In the genomic region with DNA sequence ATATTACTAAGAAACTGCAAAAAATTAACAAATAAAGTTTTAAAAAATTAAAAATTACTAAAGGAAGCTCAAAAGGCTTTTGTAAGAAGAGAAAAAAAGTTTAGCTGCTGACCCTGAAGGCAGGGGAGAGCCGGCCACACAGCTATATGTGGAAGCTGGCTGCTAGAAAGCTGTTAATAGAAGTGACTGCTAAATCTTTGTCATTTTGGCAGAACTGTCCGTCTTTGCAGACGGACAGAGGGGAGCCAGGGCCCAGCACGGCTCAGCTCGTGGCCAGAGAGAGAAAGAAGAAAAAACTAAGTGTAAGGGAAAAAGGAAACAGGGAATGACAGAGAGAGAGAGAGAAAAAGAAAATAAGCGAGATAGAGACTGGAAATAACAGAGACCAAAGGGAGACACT, we compare ENCODE assay signal across 24 cellular contexts. TPM values are rescaled to one million over a fixed set of nuclear protein-coding genes. Genes with fewer than 3 reads are reported as not detected.
"Had no signal": no experiment of that assay in that cellular context is flagged by ENCODE, and none has a peak within 500 bp of the region (broad histone marks: within the 10 kb centered on the region; RNA-seq: fewer than 3 reads in every experiment).

No MANE protein-coding gene starts in this region.

- H3K4me1 ChIP-seq: gastrocnemius medialis, right lobe of liver, tibial artery, upper lobe of right lung, vagina had no signal

- ATAC-seq: effector memory CD8-positive, alpha-beta T cell; gastrocnemius medialis; left colon; naive thymus-derived CD4-positive, alpha-beta T cell; right lobe of liver; stimulated activated effector memory CD8-positive, alpha-beta T cell treated with anti-CD3 and anti-CD28 coated beads, Interleukin-12 subunit alpha, Interleukin-12 subunit beta, amount 100 ng/mL, for 72 hours; stimulated activated naive CD8-positive, alpha-beta T cell treated with anti-CD3 and anti-CD28 coated beads, Interleukin-15, Interleukin-2, amounts not matched to agents 100 U/mL and 50 U/mL, for 24 hours; upper lobe of right lung had no signal

- H3K27ac Mint-ChIP-seq: dendritic cell treated with granulocyte-macrophage colony-stimulating factor and Interleukin-4, amounts not matched to agents 40 ng/mL and 50 ng/mL, for 4 days; effector memory CD8-positive, alpha-beta T cell; immature natural killer cell; naive thymus-derived CD4-positive, alpha-beta T cell; stimulated activated effector memory CD8-positive, alpha-beta T cell treated with anti-CD3 and anti-CD28 coated beads, Interleukin-12 subunit alpha, Interleukin-12 subunit beta, amount 100 ng/mL, for 72 hours had no signal

- H3K27ac ChIP-seq: epithelial cell of prostate, esophagus muscularis mucosa, gastrocnemius medialis, ovary, right lobe of liver, tibial artery, upper lobe of right lung, vagina had no signal

- H3K4me1 Mint-ChIP-seq: immature natural killer cell; naive thymus-derived CD4-positive, alpha-beta T cell; stimulated activated effector memory CD8-positive, alpha-beta T cell treated with anti-CD3 and anti-CD28 coated beads, Interleukin-12 subunit alpha, Interleukin-12 subunit beta, amount 100 ng/mL, for 72 hours had no signal

- H3K4me3 Mint-ChIP-seq: dendritic cell treated with granulocyte-macrophage colony-stimulating factor and Interleukin-4, amounts not matched to agents 40 ng/mL and 50 ng/mL, for 4 days; effector memory CD8-positive, alpha-beta T cell; immature natural killer cell; naive thymus-derived CD4-positive, alpha-beta T cell; stimulated activated effector memory CD8-positive, alpha-beta T cell treated with anti-CD3 and anti-CD28 coated beads, Interleukin-12 subunit alpha, Interleukin-12 subunit beta, amount 100 ng/mL, for 72 hours had no signal

- H3K9me3 ChIP-seq: esophagus muscularis mucosa, gastrocnemius medialis, ovary, right lobe of liver, tibial artery, upper lobe of right lung, vagina had no signal

- H3K27me3 ChIP-seq: gastrocnemius medialis, ovary, right lobe of liver, vagina had no signal

- H3K9me3 Mint-ChIP-seq: dendritic cell treated with granulocyte-macrophage colony-stimulating factor and Interleukin-4, amounts not matched to agents 40 ng/mL and 50 ng/mL, for 4 days; effector memory CD8-positive, alpha-beta T cell; immature natural killer cell; naive thymus-derived CD4-positive, alpha-beta T cell; stimulated activated effector memory CD8-positive, alpha-beta T cell treated with anti-CD3 and anti-CD28 coated beads, Interleukin-12 subunit alpha, Interleukin-12 subunit beta, amount 100 ng/mL, for 72 hours had no signal

- H3K4me3 ChIP-seq: esophagus muscularis mucosa, gastrocnemius medialis, ovary, right lobe of liver, tibial artery, upper lobe of right lung, vagina had no signal

- DNase-seq: effector memory CD8-positive, alpha-beta T cell; gastrocnemius medialis; immature natural killer cell; kidney; left colon; mammary epithelial cell; naive thymus-derived CD4-positive, alpha-beta T cell; ovary; right lobe of liver; stimulated activated CD4-positive, alpha-beta T cell treated with anti-CD3 and anti-CD28 coated beads, Interleukin-4, amount 100 ng/mL, for 1 hour; stimulated activated CD8-positive, alpha-beta memory T cell treated with anti-CD3 and anti-CD28 coated beads, Interleukin-4, amount 100 ng/mL, for 48 hours; stimulated activated naive CD8-positive, alpha-beta T cell treated with anti-CD3 and anti-CD28 coated beads, Interleukin-15, Interleukin-2, amounts not matched to agents 100 U/mL and 50 U/mL, for 24 hours; tibial artery; upper lobe of right lung had no signal

- H3K36me3 Mint-ChIP-seq: immature natural killer cell; naive thymus-derived CD4-positive, alpha-beta T cell; stimulated activated effector memory CD8-positive, alpha-beta T cell treated with anti-CD3 and anti-CD28 coated beads, Interleukin-12 subunit alpha, Interleukin-12 subunit beta, amount 100 ng/mL, for 72 hours had no signal

- H3K36me3 ChIP-seq: esophagus muscularis mucosa, gastrocnemius medialis, ovary, right lobe of liver, tibial artery, upper lobe of right lung, vagina had no signal

RNA-seq across cellular contexts. Expression of a gene that starts 27.9 kb away (rescaled TPM):
- total RNA-seq: esophagus muscularis mucosa; fibroblast of villous mesenchyme; gastrocnemius medialis; kidney; left colon; lower leg skin; mesenteric fat pad; mononuclear cell; naive thymus-derived CD4-positive, alpha-beta T cell; posterior vena cava; right lobe of liver; upper lobe of right lung; vagina had no signal
- polyA plus RNA-seq: immature natural killer cell; naive thymus-derived CD4-positive, alpha-beta T cell had no signal
